In genomic region chr19:42065051-42065450, GRCh38 we compare ENCODE assay signal across 1 cellular context.
A peak's percentile ranks its signal among the peaks of the same experiment; 100 is the strongest.
TF ChIP-seq lines count a peak whose summit lies in the region.

No MANE protein-coding gene starts in this region.

TF ChIP-seq in K562, 482 proteins besides CTCF, POLR2A, EP300 and RAD21:
- no peak for TF ChIP-seq ZBTB7A (IDR thresholded peaks at IDR 0.05; ENCODE audit: borderline replicate concordance, control insufficient read depth, low read depth, low read length)
- no peak for TF ChIP-seq ZNF311 (CRISPR knock-in tag; IDR thresholded peaks at IDR 0.05)
- TF ChIP-seq NR1H2 (CRISPR knock-in tag; IDR thresholded peaks at IDR 0.05) = no peak
- TF ChIP-seq ZNF263 (CRISPR knock-in tag; IDR thresholded peaks at IDR 0.05; ENCODE audit: borderline replicate concordance) = 0 out of 2 replicates have a peak, but pooled peaks have one; percentile 27
